In genomic region chr19:18789422-18789832, GRCh38 we compare ENCODE assay signal across 10 cellular contexts. TPM values are rescaled to one million over a fixed set of nuclear protein-coding genes. Genes with fewer than 3 reads are reported as not detected.
DNase-seq lines count a peak whose midpoint lies in the region; ATAC-seq and TF ChIP-seq lines count a peak whose summit lies in the region.
"Had no signal": no experiment of that assay in that cellular context is flagged by ENCODE, and none has a peak within 500 bp of the region (broad histone marks: within the 10 kb centered on the region; RNA-seq: fewer than 3 reads in every experiment).

No MANE protein-coding gene starts in this region.

- TF ChIP-seq CTCF in WTC11 (IDR thresholded peaks at IDR 0.05) (no peak), suprapubic skin (IDR thresholded peaks at IDR 0.05) (no peak)

- H3K9me3 Mint-ChIP-seq in activated T-cell treated with anti-CD3 and anti-CD28 coated beads, Interleukin-2, amount 50 U/mL, for 4 hours, result no peaks in the 10 kb centered on the region
- H3K9me3 Mint-ChIP-seq in WTC11, result no peaks in the 10 kb centered on the region

- no peak overlapping the region for H3K27ac ChIP-seq in suprapubic skin

- H3K4me1 ChIP-seq in iPS-15b (ENCODE audit: control insufficient read depth, insufficient read depth, low read length), result peaks cover 3% of the 10 kb centered on the region
- peaks cover 55% of the 10 kb centered on the region for H3K4me1 ChIP-seq in suprapubic skin

- H3K27me3 Mint-ChIP-seq in activated T-cell treated with anti-CD3 and anti-CD28 coated beads, Interleukin-2, amount 50 U/mL, for 4 hours (ENCODE audit: low read depth), result peaks cover 75% of the 10 kb centered on the region
- H3K27me3 Mint-ChIP-seq in WTC11 (ENCODE audit: low read depth), result peaks cover 100% of the 10 kb centered on the region

- peaks cover 37% of the 10 kb centered on the region for H3K4me1 Mint-ChIP-seq in activated T-cell treated with anti-CD3 and anti-CD28 coated beads, Interleukin-2, amount 50 U/mL, for 4 hours (ENCODE audit: low read depth)
- peaks cover 22% of the 10 kb centered on the region for H3K4me1 Mint-ChIP-seq in WTC11

- POLR2A ChIA-PET in WTC11 (lab: Charles Lee), result no interaction called here

- H3K36me3 Mint-ChIP-seq in activated T-cell treated with anti-CD3 and anti-CD28 coated beads, Interleukin-2, amount 50 U/mL, for 4 hours (ENCODE audit: insufficient read depth), result no peaks in the 10 kb centered on the region
- 0 out of 2 replicates have a peak, but pooled peaks cover 2% of the 10 kb centered on the region for H3K36me3 Mint-ChIP-seq in WTC11

- no peak for TF ChIP-seq POLR2A in suprapubic skin (IDR thresholded peaks at IDR 0.05)

- H3K27ac Mint-ChIP-seq in WTC11, result no peak overlapping the region

- H3K27me3 ChIP-seq in iPS-15b (ENCODE audit: control insufficient read depth, insufficient read depth, low read length), result peaks cover 85% of the 10 kb centered on the region
- peaks cover 82% of the 10 kb centered on the region for H3K27me3 ChIP-seq in suprapubic skin

- peak overlapping the region; percentile 71 for H3K4me3 Mint-ChIP-seq in activated T-cell treated with anti-CD3 and anti-CD28 coated beads, Interleukin-2, amount 50 U/mL, for 4 hours
- peak overlapping the region; percentile 79 for H3K4me3 Mint-ChIP-seq in WTC11

- no peaks in the 10 kb centered on the region for H3K9me3 ChIP-seq in iPS-15b (ENCODE audit: control insufficient read depth, insufficient read depth, low read length)
- no peaks in the 10 kb centered on the region for H3K9me3 ChIP-seq in suprapubic skin

- no peak for DNase-seq in activated T-cell treated with anti-CD3 and anti-CD28 coated beads, Interleukin-2, amount 50 U/mL, for 4 hours
- DNase-seq in activated T-cell treated with anti-CD3 and anti-CD28 coated beads, Interleukin-2, amount 50 U/mL, for 48 hours, result no peak
- DNase-seq in WTC11 (ENCODE audit: low spot score), result no peak
- DNase-seq in suprapubic skin (ENCODE audit: low spot score in 2 of 2), result no peak
- DNase-seq in midbrain (lab: John Stamatoyannopoulos, UW), result no peak
- DNase-seq: effector CD4-positive, alpha-beta T cell had no signal

- 6% methylated on average over 24 of the region's 36 CpGs for WGBS in suprapubic skin

- CTCF ChIA-PET in WTC11 (lab: Charles Lee), result interaction anchor here (1.6 to 5.1 kb wide), 3 partner anchors 9 to 58 kb away, joined by 6 to 33 read pairs (median 7); no protein-coding TSS in a partner anchor

- H3K36me3 ChIP-seq in iPS-15b (ENCODE audit: control insufficient read depth, insufficient read depth, low read length) (no peaks in the 10 kb centered on the region), suprapubic skin (no peaks in the 10 kb centered on the region)

- H3K4me3 ChIP-seq in iPS-15b (ENCODE audit: low read depth, low read length), result peak overlapping the region; percentile 70
- peak overlapping the region; percentile 39 for H3K4me3 ChIP-seq in suprapubic skin

- H3K9ac ChIP-seq in iPS-15b (ENCODE audit: low read depth, low read length), result no peak overlapping the region

- no peak for ATAC-seq in activated T-cell treated with anti-CD3 and anti-CD28 coated beads, Interleukin-2, amount 50 U/mL, for 4 hours
- ATAC-seq in WTC11, result no peak
- no peak for ATAC-seq in GM18909 (IDR thresholded peaks at IDR 0.05; ENCODE audit: poor library complexity, unreplicated experiment)
- ATAC-seq in GM18873 (IDR thresholded peaks at IDR 0.05; ENCODE audit: low FRiP score, unreplicated experiment), result no peak

- TF ChIP-seq EP300 in suprapubic skin (IDR thresholded peaks at IDR 0.05), result no peak

TF ChIP-seq in WTC11, 78 proteins besides CTCF, POLR2A, EP300 and RAD21:
- no peak for TF ChIP-seq ZNF671 (CRISPR knock-in tag; IDR thresholded peaks at IDR 0.05)
- TF ChIP-seq TCF7 (CRISPR knock-in tag; IDR thresholded peaks at IDR 0.05; ENCODE audit: low read depth), result no peak
- TF ChIP-seq, protein P1, sequence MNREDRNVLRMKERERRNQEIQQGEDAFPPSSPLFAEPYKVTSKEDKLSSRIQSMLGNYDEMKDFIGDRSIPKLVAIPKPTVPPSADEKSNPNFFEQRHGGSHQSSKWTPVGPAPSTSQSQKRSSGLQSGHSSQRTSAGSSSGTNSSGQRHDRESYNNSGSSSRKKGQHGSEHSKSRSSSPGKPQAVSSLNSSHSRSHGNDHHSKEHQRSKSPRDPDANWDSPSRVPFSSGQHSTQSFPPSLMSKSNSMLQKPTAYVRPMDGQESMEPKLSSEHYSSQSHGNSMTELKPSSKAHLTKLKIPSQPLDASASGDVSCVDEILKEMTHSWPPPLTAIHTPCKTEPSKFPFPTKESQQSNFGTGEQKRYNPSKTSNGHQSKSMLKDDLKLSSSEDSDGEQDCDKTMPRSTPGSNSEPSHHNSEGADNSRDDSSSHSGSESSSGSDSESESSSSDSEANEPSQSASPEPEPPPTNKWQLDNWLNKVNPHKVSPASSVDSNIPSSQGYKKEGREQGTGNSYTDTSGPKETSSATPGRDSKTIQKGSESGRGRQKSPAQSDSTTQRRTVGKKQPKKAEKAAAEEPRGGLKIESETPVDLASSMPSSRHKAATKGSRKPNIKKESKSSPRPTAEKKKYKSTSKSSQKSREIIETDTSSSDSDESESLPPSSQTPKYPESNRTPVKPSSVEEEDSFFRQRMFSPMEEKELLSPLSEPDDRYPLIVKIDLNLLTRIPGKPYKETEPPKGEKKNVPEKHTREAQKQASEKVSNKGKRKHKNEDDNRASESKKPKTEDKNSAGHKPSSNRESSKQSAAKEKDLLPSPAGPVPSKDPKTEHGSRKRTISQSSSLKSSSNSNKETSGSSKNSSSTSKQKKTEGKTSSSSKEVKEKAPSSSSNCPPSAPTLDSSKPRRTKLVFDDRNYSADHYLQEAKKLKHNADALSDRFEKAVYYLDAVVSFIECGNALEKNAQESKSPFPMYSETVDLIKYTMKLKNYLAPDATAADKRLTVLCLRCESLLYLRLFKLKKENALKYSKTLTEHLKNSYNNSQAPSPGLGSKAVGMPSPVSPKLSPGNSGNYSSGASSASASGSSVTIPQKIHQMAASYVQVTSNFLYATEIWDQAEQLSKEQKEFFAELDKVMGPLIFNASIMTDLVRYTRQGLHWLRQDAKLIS (CRISPR knock-in tag; IDR thresholded peaks at IDR 0.05; ENCODE audit: borderline replicate concordance), result no peak
- no peak for TF ChIP-seq USF2 (CRISPR knock-in tag; IDR thresholded peaks at IDR 0.05)
- no peak for TF ChIP-seq GABPB1 (CRISPR knock-in tag; IDR thresholded peaks at IDR 0.05)
- no peak for TF ChIP-seq NFATC4 (CRISPR knock-in tag; IDR thresholded peaks at IDR 0.05)
- TF ChIP-seq, protein P2, sequence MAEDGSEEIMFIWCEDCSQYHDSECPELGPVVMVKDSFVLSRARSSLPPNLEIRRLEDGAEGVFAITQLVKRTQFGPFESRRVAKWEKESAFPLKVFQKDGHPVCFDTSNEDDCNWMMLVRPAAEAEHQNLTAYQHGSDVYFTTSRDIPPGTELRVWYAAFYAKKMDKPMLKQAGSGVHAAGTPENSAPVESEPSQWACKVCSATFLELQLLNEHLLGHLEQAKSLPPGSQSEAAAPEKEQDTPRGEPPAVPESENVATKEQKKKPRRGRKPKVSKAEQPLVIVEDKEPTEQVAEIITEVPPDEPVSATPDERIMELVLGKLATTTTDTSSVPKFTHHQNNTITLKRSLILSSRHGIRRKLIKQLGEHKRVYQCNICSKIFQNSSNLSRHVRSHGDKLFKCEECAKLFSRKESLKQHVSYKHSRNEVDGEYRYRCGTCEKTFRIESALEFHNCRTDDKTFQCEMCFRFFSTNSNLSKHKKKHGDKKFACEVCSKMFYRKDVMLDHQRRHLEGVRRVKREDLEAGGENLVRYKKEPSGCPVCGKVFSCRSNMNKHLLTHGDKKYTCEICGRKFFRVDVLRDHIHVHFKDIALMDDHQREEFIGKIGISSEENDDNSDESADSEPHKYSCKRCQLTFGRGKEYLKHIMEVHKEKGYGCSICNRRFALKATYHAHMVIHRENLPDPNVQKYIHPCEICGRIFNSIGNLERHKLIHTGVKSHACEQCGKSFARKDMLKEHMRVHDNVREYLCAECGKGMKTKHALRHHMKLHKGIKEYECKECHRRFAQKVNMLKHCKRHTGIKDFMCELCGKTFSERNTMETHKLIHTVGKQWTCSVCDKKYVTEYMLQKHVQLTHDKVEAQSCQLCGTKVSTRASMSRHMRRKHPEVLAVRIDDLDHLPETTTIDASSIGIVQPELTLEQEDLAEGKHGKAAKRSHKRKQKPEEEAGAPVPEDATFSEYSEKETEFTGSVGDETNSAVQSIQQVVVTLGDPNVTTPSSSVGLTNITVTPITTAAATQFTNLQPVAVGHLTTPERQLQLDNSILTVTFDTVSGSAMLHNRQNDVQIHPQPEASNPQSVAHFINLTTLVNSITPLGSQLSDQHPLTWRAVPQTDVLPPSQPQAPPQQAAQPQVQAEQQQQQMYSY (CRISPR knock-in tag; IDR thresholded peaks at IDR 0.05), result no peak
- TF ChIP-seq PREB (CRISPR knock-in tag; IDR thresholded peaks at IDR 0.05; ENCODE audit: borderline replicate concordance), result no peak

RNA-seq across cellular contexts. Expression of gene COMP, which starts 1.7 kb away (rescaled TPM):
- total RNA-seq in activated T-cell treated with anti-CD3 and anti-CD28 coated beads, Interleukin-2, amount 50 U/mL, for 4 hours, result not detected
- total RNA-seq in WTC11 (2021), result 0.13 to 0.18 TPM (median 0.16 TPM) in 3 replicates
- 1 to 10 TPM; 5.1 to 9.1 (median 6.9) TPM for total RNA-seq in suprapubic skin
- total RNA-seq: SK-MEL-5 had no signal

RNA-seq across cellular contexts. Expression of gene UPF1, which starts 42.3 kb away (rescaled TPM):
- 100 to 1,000 TPM; 116 to 123 (median 118) TPM for total RNA-seq in activated T-cell treated with anti-CD3 and anti-CD28 coated beads, Interleukin-2, amount 50 U/mL, for 4 hours
- total RNA-seq in WTC11 (2021) (77.3 to 82.5 TPM (median 81.9 TPM) in 3 replicates), suprapubic skin (100 to 1,000 TPM in 2 of 4 donors, 10 to 100 TPM in 2; 74.7 to 160 (median 99.2) TPM)
